In the genomic region with DNA sequence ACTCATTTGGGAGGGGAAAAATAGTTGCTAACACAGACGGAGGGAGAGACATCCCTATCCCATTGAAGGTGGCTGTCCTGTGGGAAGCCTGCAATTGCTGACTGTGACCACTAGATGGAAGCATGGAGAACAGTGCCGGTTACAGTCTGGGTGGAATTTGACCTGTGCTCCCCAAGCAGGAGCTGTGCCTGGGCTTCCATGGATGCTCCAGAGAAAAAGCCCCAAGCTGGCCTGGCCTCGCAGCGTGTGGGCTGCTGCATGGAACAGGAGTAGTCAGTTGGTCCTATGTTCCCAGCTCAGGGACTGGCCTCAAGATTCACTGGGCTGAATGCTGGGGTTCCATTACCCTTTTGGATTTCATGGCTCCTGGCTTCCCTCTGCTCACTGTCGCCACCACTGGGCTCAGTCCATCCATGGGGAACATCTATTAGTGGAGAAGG, we compare ENCODE assay signal across 8 cellular contexts.
DNase-seq lines count a peak whose midpoint lies in the region; ATAC-seq and TF ChIP-seq lines count a peak whose summit lies in the region.

No MANE protein-coding gene starts in this region.

- H3K9me3 ChIP-seq in Loucy (ENCODE audit: insufficient read depth, low read depth, low read length) = no peaks in the 10 kb centered on the region
- H3K9me3 ChIP-seq in mammary epithelial cell (replicated peaks; ENCODE audit: insufficient read depth, low read length) = no peaks in the 10 kb centered on the region

- no peaks in the 10 kb centered on the region for H3F3A ChIP-seq in Loucy (ENCODE audit: low read depth)

- BruUV-seq in mammary epithelial cell (replicated peaks; lab: Mats Ljungman, UMichigan) = no TSS peak

- TF ChIP-seq CTCF in Loucy (conservative IDR thresholded peaks at IDR 0.05; ENCODE audit: low read length) (peak; percentile 89), mammary epithelial cell (conservative IDR thresholded peaks at IDR 0.05 in 1 of 2, IDR thresholded peaks at IDR 0.05 in 1 of 2; ENCODE audit: extremely low read depth in 1 of 2, insufficient read depth in 1 of 2, low read depth in 1 of 2, low read length in 2 of 2) (peak; percentile 90 to 92)

- H3K27ac Mint-ChIP-seq in stimulated activated effector memory CD8-positive, alpha-beta T cell treated with anti-CD3 and anti-CD28 coated beads, Interleukin-12 subunit alpha, Interleukin-12 subunit beta, amount 100 ng/mL, for 72 hours = no peak overlapping the region

- H3K9me3 Mint-ChIP-seq in stimulated activated effector memory CD8-positive, alpha-beta T cell treated with anti-CD3 and anti-CD28 coated beads, Interleukin-12 subunit alpha, Interleukin-12 subunit beta, amount 100 ng/mL, for 72 hours = no peaks in the 10 kb centered on the region

- H2AFZ ChIP-seq in Loucy (ENCODE audit: low read length) = 0 out of 2 replicates have a peak overlapping the region, but pooled peaks have one; percentile 40
- H2AFZ ChIP-seq in mammary epithelial cell (ENCODE audit: low read depth, low read length) = no peak overlapping the region

- no peaks in the 10 kb centered on the region for H3K36me3 ChIP-seq in Loucy (ENCODE audit: insufficient read depth, low read length)
- H3K36me3 ChIP-seq in mammary epithelial cell (ENCODE audit: insufficient read depth, low read length) = no peaks in the 10 kb centered on the region

- H3K4me3 ChIP-seq in Loucy (ENCODE audit: low read length, poor library complexity, severe bottlenecking) = no peak overlapping the region
- no peak overlapping the region for H3K4me3 ChIP-seq in mammary epithelial cell (replicated peaks in 1 of 3; ENCODE audit: insufficient read depth in 1 of 3, low read depth in 2 of 3, low read length in 3 of 3)

- H3K27ac ChIP-seq in mammary epithelial cell (ENCODE audit: insufficient read depth, low read depth, low read length) = no peak overlapping the region

- DNase-seq in NCI-H2107 treated with DMSO at 0.1 percent for 48 hours (lab: John Stamatoyannopoulos, UW; ENCODE audit: unreplicated experiment) (peak; percentile 32), NCI-H2107 (lab: John Stamatoyannopoulos, UW) (no peak), SW 1271 (lab: John Stamatoyannopoulos, UW) (peak; percentile 10 to 32), mammary epithelial cell (peak; percentile 35), kidney tubule cell (ENCODE audit: low spot score) (peak; percentile 54), posterior vena cava (ENCODE audit: low spot score) (no peak)
- DNase-seq in stimulated activated effector memory CD8-positive, alpha-beta T cell treated with anti-CD3 and anti-CD28 coated beads, Interleukin-12 subunit alpha, Interleukin-12 subunit beta, amount 100 ng/mL, for 72 hours (ENCODE audit: low spot score in 2 of 2) = peak in 1 of 2 donors; percentile 55

- no peaks in the 10 kb centered on the region for H3K36me3 Mint-ChIP-seq in stimulated activated effector memory CD8-positive, alpha-beta T cell treated with anti-CD3 and anti-CD28 coated beads, Interleukin-12 subunit alpha, Interleukin-12 subunit beta, amount 100 ng/mL, for 72 hours

- CTCF ChIA-PET in mammary epithelial cell (lab: Charles Lee; ENCODE audit: low non-redundant PET) = interaction anchor here (0.5 kb wide), 1 partner anchor 1112 kb away, joined by 3 read pairs; no protein-coding TSS in a partner anchor

- H3K27me3 ChIP-seq in Loucy (ENCODE audit: insufficient read depth, low read length, poor library complexity, severe bottlenecking) (no peaks in the 10 kb centered on the region), mammary epithelial cell (ENCODE audit: insufficient read depth, low read length) (no peaks in the 10 kb centered on the region)

- H3K79me2 ChIP-seq in Loucy (ENCODE audit: insufficient read depth, low read length) = no peaks in the 10 kb centered on the region
- H3K79me2 ChIP-seq in mammary epithelial cell (ENCODE audit: insufficient read depth, low read length) = no peaks in the 10 kb centered on the region

- H3K4me1 Mint-ChIP-seq in stimulated activated effector memory CD8-positive, alpha-beta T cell treated with anti-CD3 and anti-CD28 coated beads, Interleukin-12 subunit alpha, Interleukin-12 subunit beta, amount 100 ng/mL, for 72 hours = no peaks in the 10 kb centered on the region

- dilution Hi-C loops in mammary epithelial cell (cut with HindIII; ENCODE audit: low sequenced_read_pairs) = no loop called here

- H3K4me2 ChIP-seq in Loucy (ENCODE audit: low read depth, low read length, poor library complexity, severe bottlenecking) = no peak overlapping the region
- H3K4me2 ChIP-seq in mammary epithelial cell (ENCODE audit: insufficient read depth, low read depth, low read length) = no peak overlapping the region

- in situ Hi-C loops in mammary epithelial cell (cut with MboI; ENCODE audit: low sequenced_read_pairs in 2 of 2) = loop anchor here (10.0 to 25.0 kb wide), 3 partner anchors 1453 to 1678 kb away; partner anchors contain the start of gene PTPRT (in 1 of the 2)

- intact Hi-C loops in mammary epithelial cell (cut with micrococcal nuclease) = loop anchor here (1.0 to 10.0 kb wide), 4 partner anchors 394 to 1675 kb away; partner anchors contain the start of gene LPIN3
- intact Hi-C loops in posterior vena cava (cut with DNase I) = no loop called here

- no peak overlapping the region for H3K4me3 Mint-ChIP-seq in stimulated activated effector memory CD8-positive, alpha-beta T cell treated with anti-CD3 and anti-CD28 coated beads, Interleukin-12 subunit alpha, Interleukin-12 subunit beta, amount 100 ng/mL, for 72 hours

- no peaks in the 10 kb centered on the region for H3K9me2 ChIP-seq in Loucy (replicated peaks; ENCODE audit: low read depth, low read length)

- WGBS in mammary epithelial cell (ENCODE audit: low coverage, missing lambda C conversion rate) = 35% methylated on average over 5 of the region's 5 CpGs

- H4K20me1 ChIP-seq in Loucy (ENCODE audit: insufficient read depth, low read length, poor library complexity, severe bottlenecking) (no peaks in the 10 kb centered on the region), mammary epithelial cell (ENCODE audit: insufficient read depth, low read length) (no peaks in the 10 kb centered on the region)

- H3K4me1 ChIP-seq in Loucy (ENCODE audit: insufficient read depth, low read length, poor library complexity, severe bottlenecking) = no peaks in the 10 kb centered on the region
- no peaks in the 10 kb centered on the region for H3K4me1 ChIP-seq in mammary epithelial cell (ENCODE audit: insufficient read depth, low read length)

- ATAC-seq in stimulated activated effector memory CD8-positive, alpha-beta T cell treated with anti-CD3 and anti-CD28 coated beads, Interleukin-12 subunit alpha, Interleukin-12 subunit beta, amount 100 ng/mL, for 72 hours = peak; percentile 45

- no peak overlapping the region for H3K9ac ChIP-seq in Loucy (ENCODE audit: low read depth, low read length, poor library complexity, severe bottlenecking)
- no peak overlapping the region for H3K9ac ChIP-seq in mammary epithelial cell (ENCODE audit: insufficient read depth, low read length)

Comparison
In these comparisons a context has a peak if more than half of its experiments do, and no peak if none do; other contexts are left out.
1. DNase-seq: peak in NCI-H2107 treated with DMSO at 0.1 percent for 48 hours (single experiment), SW 1271 (2 of 2), mammary epithelial cell (single experiment) and kidney tubule cell (single experiment); none in NCI-H2107 (single experiment) and posterior vena cava (single experiment).